ENCODE assay signal across 8 cellular contexts in genomic region chr1:36125129-36125991, GRCh38. TPM values are rescaled to one million over a fixed set of nuclear protein-coding genes. Genes with fewer than 3 reads are reported as not detected.
DNase-seq lines count a peak whose midpoint lies in the region; ATAC-seq and TF ChIP-seq lines count a peak whose summit lies in the region.

COL8A2 (minus strand) TSS chr1:36125222; CDS start chr1:36100242, 24,980 bp downstream.

- TF ChIP-seq CTCF in dorsolateral prefrontal cortex (IDR thresholded peaks at IDR 0.05 in 54 of 56, conservative IDR thresholded peaks at IDR 0.05 in 2 of 56; ENCODE audit: low read depth in 1 of 56, partially characterized antibody in 56 of 56) = no peak
- TF ChIP-seq CTCF in mucosa of descending colon (IDR thresholded peaks at IDR 0.05) = no peak
- TF ChIP-seq CTCF in uterus (IDR thresholded peaks at IDR 0.05) = no peak

- H3K27ac Mint-ChIP-seq in activated naive CD4-positive, alpha-beta T cell treated with anti-CD3 and anti-CD28 coated beads, Interleukin-2, amount 10 ng/mL, durations not matched to agents 7 days and 5 days = no peak within 1 kb of the TSS

- peak; percentile 43 for ATAC-seq in mucosa of descending colon
- ATAC-seq in GM21423 (IDR thresholded peaks at IDR 0.05; ENCODE audit: unreplicated experiment) = no peak

- peaks cover 11% of the 10 kb centered on the region for H3K4me1 Mint-ChIP-seq in activated naive CD4-positive, alpha-beta T cell treated with anti-CD3 and anti-CD28 coated beads, Interleukin-2, amount 10 ng/mL, durations not matched to agents 7 days and 5 days

- no peaks in the 10 kb centered on the region for H3K9me3 Mint-ChIP-seq in activated naive CD4-positive, alpha-beta T cell treated with anti-CD3 and anti-CD28 coated beads, Interleukin-2, amount 10 ng/mL, durations not matched to agents 7 days and 5 days

- H3K4me1 ChIP-seq in mucosa of descending colon (ENCODE audit: low read depth) (peaks cover 8% of the 10 kb centered on the region), uterus (peaks cover 0 to 6% of the 10 kb centered on the region in 2 donors)

- peak within 1 kb of the TSS in 44 of 59 donors; percentile 3 to 59 (median 40) for H3K4me3 ChIP-seq in dorsolateral prefrontal cortex
- no peak within 1 kb of the TSS for H3K4me3 ChIP-seq in mucosa of descending colon
- peak within 1 kb of the TSS; percentile 21 to 46 for H3K4me3 ChIP-seq in uterus

- peak; percentile 25 for DNase-seq in activated naive CD4-positive, alpha-beta T cell treated with anti-CD3 and anti-CD28 coated beads, Interleukin-2, amount 10 ng/mL, durations not matched to agents 7 days and 5 days
- no peak for DNase-seq in activated naive CD4-positive, alpha-beta T cell treated with Interleukin-2 at 50 U/mL for 16 hours
- DNase-seq in dorsolateral prefrontal cortex (no peak), mucosa of descending colon (no peak), uterus (peak; percentile 41 to 66), inferior parietal cortex (ENCODE audit: extremely low spot score) (no peak), KG1 (lab: John Stamatoyannopoulos, UW) (no peak)

- no peaks in the 10 kb centered on the region for H3K36me3 Mint-ChIP-seq in activated naive CD4-positive, alpha-beta T cell treated with anti-CD3 and anti-CD28 coated beads, Interleukin-2, amount 10 ng/mL, durations not matched to agents 7 days and 5 days

- TF ChIP-seq POLR2A in uterus (IDR thresholded peaks at IDR 0.05) = peak in 1 of 2 donors; percentile 24

- H3K9me3 ChIP-seq in mucosa of descending colon (no peaks in the 10 kb centered on the region), uterus (no peaks in the 10 kb centered on the region)

- H3K4me3 Mint-ChIP-seq in activated naive CD4-positive, alpha-beta T cell treated with anti-CD3 and anti-CD28 coated beads, Interleukin-2, amount 10 ng/mL, durations not matched to agents 7 days and 5 days = no peak within 1 kb of the TSS

- H3K27me3 Mint-ChIP-seq in activated naive CD4-positive, alpha-beta T cell treated with anti-CD3 and anti-CD28 coated beads, Interleukin-2, amount 10 ng/mL, durations not matched to agents 7 days and 5 days = peaks cover 67% of the 10 kb centered on the region

- intact Hi-C loops in dorsolateral prefrontal cortex (cut with DNase I) (no loop called here), mucosa of descending colon (cut with DNase I, micrococcal nuclease) (no loop called here), uterus (cut with DNase I; ENCODE audit: low total_unique reads) (loop anchor here (10.0 kb wide), 1 partner anchor 299 kb away; no protein-coding TSS in a partner anchor)

- H3K27me3 ChIP-seq in dorsolateral prefrontal cortex (peaks cover 0 to 20% (median 0%) of the 10 kb centered on the region in 45 donors), uterus (peaks cover 0 to 3% of the 10 kb centered on the region in 2 donors)

- CTCF ChIA-PET in activated naive CD4-positive, alpha-beta T cell treated with anti-CD3 and anti-CD28 coated beads, Interleukin-2, amount 10 ng/mL, durations not matched to agents 7 days and 5 days (lab: Charles Lee) = no interaction called here

- H3K36me3 ChIP-seq in mucosa of descending colon (ENCODE audit: low read depth) (no peaks in the 10 kb centered on the region), uterus (no peaks in the 10 kb centered on the region)

- H3K27ac ChIP-seq in dorsolateral prefrontal cortex = peak within 1 kb of the TSS in 4 of 59 donors; percentile 11 to 39 (median 20)
- peak within 1 kb of the TSS; percentile 41 to 69 for H3K27ac ChIP-seq in uterus

RNA-seq across cellular contexts. Expression of gene COL8A2, which starts in this region (rescaled TPM):
- total RNA-seq in dorsolateral prefrontal cortex = 1 to 10 TPM in 92 of 120 experiments, under 1 TPM in 28; 0.33 to 4.9 (median 1.3) TPM
- 1 to 10 TPM in 2 of 3 donors, under 1 TPM in 1; 0.58 to 4.5 (median 1.5) TPM for total RNA-seq in mucosa of descending colon
- total RNA-seq in uterus = 10 to 100 TPM in 1 of 4 donors, 1 to 10 TPM in 3; 1.2 to 16.6 (median 5.8) TPM

Comparison
In these comparisons a context has a peak if more than half of its experiments do, and no peak if none do; other contexts are left out.
1. DNase-seq: peak in activated naive CD4-positive, alpha-beta T cell treated with anti-CD3 and anti-CD28 coated beads, Interleukin-2, amount 10 ng/mL, durations not matched to agents 7 days and 5 days (single experiment) and uterus (2 of 2); none in activated naive CD4-positive, alpha-beta T cell treated with Interleukin-2 at 50 U/mL for 16 hours (single experiment), dorsolateral prefrontal cortex (0 of 10), mucosa of descending colon (0 of 3), inferior parietal cortex (single experiment) and KG1 (single experiment).